In the genomic region with DNA sequence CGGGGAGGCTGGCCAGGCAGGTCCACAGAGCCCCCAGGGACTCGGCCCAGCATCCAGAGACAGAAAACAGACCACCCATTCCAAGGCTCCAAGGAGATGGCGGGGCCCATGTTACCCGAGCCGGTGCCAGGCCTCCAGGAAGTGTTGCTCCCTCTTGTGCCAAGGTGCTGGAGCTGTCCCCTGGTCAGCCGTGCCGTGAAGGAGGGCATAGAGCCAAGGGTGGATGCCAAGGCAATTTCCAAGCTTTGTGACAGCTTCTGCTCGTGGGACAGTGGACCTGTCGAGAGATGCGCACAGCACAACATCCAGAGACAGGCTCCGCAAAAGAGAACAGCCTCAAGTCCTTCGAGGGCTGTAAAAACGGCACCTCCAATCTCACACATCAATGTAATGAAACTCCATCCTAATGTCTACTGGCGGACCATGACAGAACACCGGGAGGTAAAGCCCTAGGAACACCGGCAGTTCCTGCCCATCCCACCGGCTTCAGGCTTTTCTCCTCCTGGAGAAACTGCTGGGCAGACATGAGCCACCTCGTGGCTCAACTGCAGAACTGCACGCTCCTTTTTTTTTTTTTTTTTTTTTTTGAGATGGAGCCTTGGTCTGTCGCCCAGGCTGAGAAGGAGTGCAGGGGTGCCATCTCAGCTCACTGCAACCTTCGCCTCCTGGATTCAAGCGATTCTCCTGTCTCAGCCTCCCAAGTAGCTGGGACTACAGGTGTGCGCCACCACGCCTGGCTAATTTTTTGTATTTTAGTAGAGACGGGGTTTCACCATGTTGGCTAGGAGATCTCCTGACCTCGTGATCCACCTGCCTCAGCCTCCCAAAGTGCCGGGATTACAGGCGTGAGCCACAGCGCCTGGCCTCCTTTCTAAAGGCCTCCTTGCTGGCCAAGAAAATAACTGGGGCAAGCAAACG, we compare ENCODE assay signal across 8 cellular contexts. TPM values are rescaled to one million over a fixed set of nuclear protein-coding genes. Genes with fewer than 3 reads are reported as not detected.
DNase-seq lines count a peak whose midpoint lies in the region; ATAC-seq, FAIRE-seq and TF ChIP-seq lines count a peak whose summit lies in the region.

No MANE protein-coding gene starts in this region.

- H4K91ac ChIP-seq in H1 (replicated peaks; ENCODE audit: insufficient read length, low read length), result no peak overlapping the region
- peak overlapping the region; percentile 34 for H4K91ac ChIP-seq in mesenchymal stem cell (ENCODE audit: low read length)

- H3K4ac ChIP-seq in H1 (replicated peaks; ENCODE audit: insufficient read length, low read depth, low read length) (no peak overlapping the region), mesenchymal stem cell (ENCODE audit: low read depth in 1 of 2, low read length in 2 of 2) (no peak overlapping the region)

- H2BK12ac ChIP-seq in H1 (ENCODE audit: low read depth, low read length) (no peak overlapping the region), mesenchymal stem cell (ENCODE audit: low read length in 2 of 2) (no peak overlapping the region)

- no peak overlapping the region for H4K5ac ChIP-seq in H1 (ENCODE audit: insufficient read length, low read depth, low read length)

- no peak overlapping the region for H2BK5ac ChIP-seq in H1 (ENCODE audit: low read depth, low read length)
- no peak overlapping the region for H2BK5ac ChIP-seq in mesenchymal stem cell (ENCODE audit: low read depth, low read length, poor library complexity, severe bottlenecking)

- H4K20me1 ChIP-seq in H1 (replicated peaks in 1 of 2; ENCODE audit: control insufficient read depth in 1 of 2, insufficient read depth in 2 of 2, low read length in 2 of 2), result peaks cover 1 to 3% of the 10 kb centered on the region in 2 experiments

- CTCF ChIA-PET in H1 (lab: Charles Lee; ENCODE audit: partially characterized antibody), result interaction anchor here (0.6 to 6.3 kb wide), 19 partner anchors 10 to 214 kb away, joined by 3 to 60 read pairs (median 3); no protein-coding TSS in a partner anchor

- H3K18ac ChIP-seq in H1 (ENCODE audit: extremely low read depth, low read length) (no peak overlapping the region), mesenchymal stem cell (ENCODE audit: low read depth in 1 of 2, low read length in 2 of 2) (no peak overlapping the region)

- H4K8ac ChIP-seq in H1 (ENCODE audit: extremely low read depth, insufficient read depth, low read length), result no peak overlapping the region; the same call in 1 of the 2 replicates
- H4K8ac ChIP-seq in mesenchymal stem cell (ENCODE audit: low read length), result no peak overlapping the region

- no peak overlapping the region for H3K9ac ChIP-seq in H1 (replicated peaks in 1 of 4; ENCODE audit: extremely low read depth in 1 of 4, low read depth in 3 of 4, low read length in 3 of 4)
- no peak overlapping the region for H3K9ac ChIP-seq in mesenchymal stem cell (ENCODE audit: low read length)

- no peak for ATAC-seq in GM21390 (IDR thresholded peaks at IDR 0.05; ENCODE audit: unreplicated experiment)

- TF ChIP-seq POLR2A in H1 (IDR thresholded peaks at IDR 0.05; ENCODE audit: control extremely low read depth in 1 of 2, low read depth in 2 of 2, low read length in 2 of 2), result no peak

- peak overlapping the region; percentile 61; the same call in 1 of the 2 replicates for H2BK15ac ChIP-seq in H1 (ENCODE audit: low read length)
- no peak overlapping the region for H2BK15ac ChIP-seq in mesenchymal stem cell (ENCODE audit: low read depth, poor library complexity, severe bottlenecking)

- no peak overlapping the region for H3K56ac ChIP-seq in H1 (replicated peaks; ENCODE audit: insufficient read length, low read depth, low read length)

- peak; percentile 66 to 72 for TF ChIP-seq RAD21 in H1 (IDR thresholded peaks at IDR 0.05 in 1 of 2, conservative IDR thresholded peaks at IDR 0.05 in 1 of 2; ENCODE audit: low read depth in 2 of 2, low read length in 2 of 2)

- H2AFZ ChIP-seq in H1 (ENCODE audit: low read length) (no peak overlapping the region), mesenchymal stem cell (ENCODE audit: low read depth, low read length) (no peak overlapping the region)

- H2BK20ac ChIP-seq in H1 (ENCODE audit: low read length), result 0 out of 2 replicates have a peak overlapping the region, but pooled peaks have one; percentile 32

- peak; percentile 81 for FAIRE-seq in H1 (lab: Jason Lieb, UNC)

- no peak overlapping the region for H3K27ac ChIP-seq in SJCRH30
- H3K27ac ChIP-seq in H1 (ENCODE audit: low read depth, low read length), result no peak overlapping the region
- H3K27ac ChIP-seq in mesenchymal stem cell (ENCODE audit: low read length, poor library complexity, severe bottlenecking), result no peak overlapping the region

- no peak overlapping the region for H3K4me3 ChIP-seq in SJCRH30
- no peak overlapping the region for H3K4me3 ChIP-seq in H1 (ENCODE audit: extremely low read depth in 1 of 4, insufficient read depth in 2 of 4, low read depth in 3 of 4, low read length in 4 of 4)
- no peak overlapping the region for H3K4me3 ChIP-seq in mesenchymal stem cell (ENCODE audit: insufficient read depth in 1 of 2, low read depth in 1 of 2, low read length in 2 of 2)

- H3K14ac ChIP-seq in H1 (ENCODE audit: insufficient read length) (no peak overlapping the region), mesenchymal stem cell (ENCODE audit: low read length in 2 of 2) (no peak overlapping the region)

- H3K4me2 ChIP-seq in H1 (ENCODE audit: insufficient read depth in 1 of 2, low read depth in 2 of 2, low read length in 2 of 2) (no peak overlapping the region), mesenchymal stem cell (ENCODE audit: low read length, poor library complexity, severe bottlenecking) (no peak overlapping the region)

- no peak overlapping the region for H2BK120ac ChIP-seq in H1 (replicated peaks; ENCODE audit: low read depth, low read length)
- no peak overlapping the region for H2BK120ac ChIP-seq in mesenchymal stem cell (ENCODE audit: low read depth, low read length)

- WGBS in H1 (ENCODE audit: extremely low coverage in 1 of 2, insufficient coverage in 1 of 2, insufficient read length in 1 of 2, insufficient replicate concordance in 2 of 2, low coverage in 1 of 2, low lambda C conversion rate in 2 of 2, missing lambda C conversion rate in 1 of 2), 2 experiments, result 70% methylated on average over 26 of the region's 30 CpGs; no CpG with 5 or more reads in 1 of the 2 experiments
- WGBS in mesenchymal stem cell, result 69% methylated on average over 28 of the region's 30 CpGs

- no peaks in the 10 kb centered on the region for H3K79me2 ChIP-seq in H1 (ENCODE audit: control insufficient read depth in 1 of 2, insufficient read depth in 2 of 2, low read length in 2 of 2)

- TF ChIP-seq EP300 in H1 (IDR thresholded peaks at IDR 0.05; ENCODE audit: borderline replicate concordance in 1 of 2, low read depth in 2 of 2, low read length in 2 of 2), result no peak

- H3K36me3 ChIP-seq in SJCRH30 (peaks cover 5% of the 10 kb centered on the region; the same call in 1 of the 2 replicates), H1 (ENCODE audit: control insufficient read depth in 2 of 4, insufficient read depth in 4 of 4, low read length in 3 of 4) (no peaks in the 10 kb centered on the region), mesenchymal stem cell (ENCODE audit: control insufficient read depth in 1 of 2, insufficient read depth in 2 of 2, low read depth in 1 of 2, low read length in 2 of 2) (peaks cover 26 to 27% of the 10 kb centered on the region in 2 experiments)

- H3K23ac ChIP-seq in H1 (ENCODE audit: insufficient read length), result no peak overlapping the region
- H3K23ac ChIP-seq in mesenchymal stem cell (ENCODE audit: low read length in 2 of 2), result no peak overlapping the region

- H3K79me1 ChIP-seq in H1 (ENCODE audit: low read depth, low read length) (no peaks in the 10 kb centered on the region), mesenchymal stem cell (replicated peaks; ENCODE audit: low read length, poor library complexity, severe bottlenecking) (peaks cover 16% of the 10 kb centered on the region)

- peaks cover 2% of the 10 kb centered on the region; the same call in 1 of the 2 replicates for H3K23me2 ChIP-seq in H1 (ENCODE audit: low read depth, low read length)

- TF ChIP-seq CTCF in H1 (IDR thresholded peaks at IDR 0.05; ENCODE audit: control extremely low read depth in 1 of 3, insufficient read depth in 1 of 3, low read depth in 1 of 3, low read length in 3 of 3), result peak; percentile 54 to 90 (median 64)

- H3K27me3 ChIP-seq in SJCRH30 (no peaks in the 10 kb centered on the region), H1 (replicated peaks in 1 of 4; ENCODE audit: control insufficient read depth in 3 of 4, extremely low read depth in 1 of 4, insufficient read depth in 3 of 4, low read length in 3 of 4) (no peaks in the 10 kb centered on the region), mesenchymal stem cell (ENCODE audit: control insufficient read depth in 1 of 2, insufficient read depth in 1 of 2, low read length in 2 of 2) (no peaks in the 10 kb centered on the region)

- peak; percentile 27 for DNase-seq in activated CD4-positive, alpha-beta T cell treated with anti-CD3 and anti-CD28 coated beads for 48 hours
- DNase-seq in activated CD4-positive, alpha-beta T cell treated with anti-CD3 and anti-CD28 coated beads for 4 hours, result no peak
- DNase-seq in KBM-7, result peak; percentile 91
- DNase-seq in SJCRH30, result peak; percentile 53 to 73
- DNase-seq in H1 (ENCODE audit: low read depth in 1 of 2, low spot score in 2 of 2), result peak; percentile 31 to 64
- peak; percentile 64 for DNase-seq in mesenchymal stem cell
- DNase-seq in NK-92 (lab: John Stamatoyannopoulos, UW; ENCODE audit: unreplicated experiment), result no peak

- H3K4me1 ChIP-seq in SJCRH30, result no peaks in the 10 kb centered on the region
- H3K4me1 ChIP-seq in H1 (replicated peaks in 1 of 4; ENCODE audit: control insufficient read depth in 3 of 4, insufficient read depth in 4 of 4, low read length in 3 of 4), result no peaks in the 10 kb centered on the region; a peak in 2 of 7 replicates
- peaks cover 6% of the 10 kb centered on the region for H3K4me1 ChIP-seq in mesenchymal stem cell (ENCODE audit: control insufficient read depth, insufficient read depth, low read depth, low read length)

- in situ Hi-C loops in KBM-7 (cut with MboI; ENCODE audit: low pct_unique_long_range_greater_than_20kb, low sequenced_read_pairs), result no loop called here

- H2AK5ac ChIP-seq in H1 (ENCODE audit: low read depth, low read length) (no peak overlapping the region), mesenchymal stem cell (ENCODE audit: low read length, severe bottlenecking) (no peak overlapping the region)

- POLR2A ChIA-PET in H1 (lab: Charles Lee; ENCODE audit: partially characterized antibody), result no interaction called here

- H3K9me3 ChIP-seq in SJCRH30 (replicated peaks) (no peaks in the 10 kb centered on the region), H1 (ENCODE audit: insufficient read depth in 2 of 2, low read depth in 1 of 2, low read length in 1 of 2) (no peaks in the 10 kb centered on the region), mesenchymal stem cell (ENCODE audit: control insufficient read depth, low read length) (no peaks in the 10 kb centered on the region)

RNA-seq across cellular contexts. Expression of gene AVP, which starts 30.9 kb away (rescaled TPM):
- not detected in 2 replicates for total RNA-seq in SJCRH30 (2014; rRNA removed; shearing (Covaris generic))
- total RNA-seq in H1 (2021; fragmentation: NEBNext Ultra II Directional; extraction: Animal tissue kit (Norgen Biotek cat#: 25700)), result 0.77 TPM in 1 of 2 replicates, not detected in the other
- polyA plus RNA-seq in H1 (2011; rRNA removed), result 0.18 and 0.42 TPM in 2 replicates
- not detected for polyA plus RNA-seq in H1 (2011; cell fraction: cytosol; rRNA removed)
- not detected for polyA plus RNA-seq in H1 (2011; cell fraction: nucleus; rRNA removed)
- 0.35 TPM in 1 of 4 replicates, not detected in the others for polyA plus RNA-seq in H1 (2012, experiment 1 of 2)
- not detected for polyA plus RNA-seq in H1 (2012, experiment 2 of 2)
- polyA plus RNA-seq in H1 (2013, experiment 1 of 2), result 0.69 TPM
- polyA plus RNA-seq in H1 (2013, experiment 2 of 2), result 0.28 TPM
- polyA minus RNA-seq in H1 (2011; rRNA and poly(A)+ RNA removed), result not detected in 2 replicates
- polyA minus RNA-seq in H1 (2011; cell fraction: cytosol; rRNA and poly(A)+ RNA removed), result not detected
- not detected for polyA minus RNA-seq in H1 (2011; cell fraction: nucleus; rRNA and poly(A)+ RNA removed)
- polyA plus RNA-seq in mesenchymal stem cell (2013, experiment 1 of 2), result not detected
- polyA plus RNA-seq in mesenchymal stem cell (2013, experiment 2 of 2), result not detected

RNA-seq across cellular contexts. Expression of gene OXT, which starts 44.0 kb away (rescaled TPM):
- total RNA-seq in SJCRH30 (2014; rRNA removed; shearing (Covaris generic)), result not detected in 2 replicates
- total RNA-seq in H1 (2021; fragmentation: NEBNext Ultra II Directional; extraction: Animal tissue kit (Norgen Biotek cat#: 25700)), result not detected in 2 replicates
- polyA plus RNA-seq in H1 (2011; rRNA removed), result not detected in 2 replicates
- not detected for polyA plus RNA-seq in H1 (2011; cell fraction: cytosol; rRNA removed)
- not detected for polyA plus RNA-seq in H1 (2011; cell fraction: nucleus; rRNA removed)
- 0.51 to 0.70 TPM in 2 of 4 replicates, not detected in the others for polyA plus RNA-seq in H1 (2012, experiment 1 of 2)
- not detected for polyA plus RNA-seq in H1 (2012, experiment 2 of 2)
- 0.95 TPM for polyA plus RNA-seq in H1 (2013, experiment 1 of 2)
- 0.85 TPM for polyA plus RNA-seq in H1 (2013, experiment 2 of 2)
- polyA minus RNA-seq in H1 (2011; rRNA and poly(A)+ RNA removed), result not detected in 2 replicates
- polyA minus RNA-seq in H1 (2011; cell fraction: cytosol; rRNA and poly(A)+ RNA removed), result not detected
- not detected for polyA minus RNA-seq in H1 (2011; cell fraction: nucleus; rRNA and poly(A)+ RNA removed)
- polyA plus RNA-seq in mesenchymal stem cell (2013, experiment 1 of 2), result not detected
- polyA plus RNA-seq in mesenchymal stem cell (2013, experiment 2 of 2), result not detected

RNA-seq across cellular contexts. Expression of gene FASTKD5, which starts 44.2 kb away (rescaled TPM):
- total RNA-seq in SJCRH30 (2014; rRNA removed; shearing (Covaris generic)), result 20.2 and 21.0 TPM in 2 replicates
- total RNA-seq in H1 (2021; fragmentation: NEBNext Ultra II Directional; extraction: Animal tissue kit (Norgen Biotek cat#: 25700)), result 21.3 and 25.9 TPM in 2 replicates
- 8.9 and 12.0 TPM in 2 replicates for polyA plus RNA-seq in H1 (2011; rRNA removed)
- 15.7 TPM for polyA plus RNA-seq in H1 (2011; cell fraction: cytosol; rRNA removed)
- polyA plus RNA-seq in H1 (2011; cell fraction: nucleus; rRNA removed), result 9.0 TPM
- polyA plus RNA-seq in H1 (2012, experiment 1 of 2), result 14.5 to 21.7 TPM (median 17.9 TPM) in 4 replicates
- polyA plus RNA-seq in H1 (2012, experiment 2 of 2), result 3.8 TPM
- 15.4 TPM for polyA plus RNA-seq in H1 (2013, experiment 1 of 2)
- polyA plus RNA-seq in H1 (2013, experiment 2 of 2), result 14.8 TPM
- polyA minus RNA-seq in H1 (2011; rRNA and poly(A)+ RNA removed), result 28.2 and 34.7 TPM in 2 replicates
- polyA minus RNA-seq in H1 (2011; cell fraction: cytosol; rRNA and poly(A)+ RNA removed), result 12.4 TPM
- polyA minus RNA-seq in H1 (2011; cell fraction: nucleus; rRNA and poly(A)+ RNA removed), result 15.7 TPM
- 9.6 TPM for polyA plus RNA-seq in mesenchymal stem cell (2013, experiment 1 of 2)
- polyA plus RNA-seq in mesenchymal stem cell (2013, experiment 2 of 2), result 10.2 TPM

RNA-seq across cellular contexts. Expression of gene UBOX5, which starts 44.2 kb away (rescaled TPM):
- 5.2 and 5.8 TPM in 2 replicates for total RNA-seq in SJCRH30 (2014; rRNA removed; shearing (Covaris generic))
- 4.2 and 4.9 TPM in 2 replicates for total RNA-seq in H1 (2021; fragmentation: NEBNext Ultra II Directional; extraction: Animal tissue kit (Norgen Biotek cat#: 25700))
- polyA plus RNA-seq in H1 (2011; rRNA removed), result 4.0 and 5.2 TPM in 2 replicates
- 3.8 TPM for polyA plus RNA-seq in H1 (2011; cell fraction: cytosol; rRNA removed)
- 5.2 TPM for polyA plus RNA-seq in H1 (2011; cell fraction: nucleus; rRNA removed)
- 3.2 to 3.9 TPM (median 3.6 TPM) in 4 replicates for polyA plus RNA-seq in H1 (2012, experiment 1 of 2)
- 4.6 TPM for polyA plus RNA-seq in H1 (2012, experiment 2 of 2)
- 2.6 TPM for polyA plus RNA-seq in H1 (2013, experiment 1 of 2)
- 2.3 TPM for polyA plus RNA-seq in H1 (2013, experiment 2 of 2)
- polyA minus RNA-seq in H1 (2011; rRNA and poly(A)+ RNA removed), result 5.7 and 7.4 TPM in 2 replicates
- polyA minus RNA-seq in H1 (2011; cell fraction: cytosol; rRNA and poly(A)+ RNA removed), result 3.6 TPM
- 4.1 TPM for polyA minus RNA-seq in H1 (2011; cell fraction: nucleus; rRNA and poly(A)+ RNA removed)
- 3.0 TPM for polyA plus RNA-seq in mesenchymal stem cell (2013, experiment 1 of 2)
- 2.9 TPM for polyA plus RNA-seq in mesenchymal stem cell (2013, experiment 2 of 2)

RNA-seq across cellular contexts. Expression of gene LZTS3, which starts 57.9 kb away (rescaled TPM):
- total RNA-seq in SJCRH30 (2014; rRNA removed; shearing (Covaris generic)), result 3.2 and 3.4 TPM in 2 replicates
- 31.8 and 33.3 TPM in 2 replicates for total RNA-seq in H1 (2021; fragmentation: NEBNext Ultra II Directional; extraction: Animal tissue kit (Norgen Biotek cat#: 25700))
- polyA plus RNA-seq in H1 (2011; rRNA removed), result 33.5 and 54.4 TPM in 2 replicates
- 46.5 TPM for polyA plus RNA-seq in H1 (2011; cell fraction: cytosol; rRNA removed)
- polyA plus RNA-seq in H1 (2011; cell fraction: nucleus; rRNA removed), result 189 TPM
- 21.7 to 35.2 TPM (median 31.4 TPM) in 4 replicates for polyA plus RNA-seq in H1 (2012, experiment 1 of 2)
- 24.7 TPM for polyA plus RNA-seq in H1 (2012, experiment 2 of 2)
- 19.8 TPM for polyA plus RNA-seq in H1 (2013, experiment 1 of 2)
- 17.5 TPM for polyA plus RNA-seq in H1 (2013, experiment 2 of 2)
- 21.1 and 26.4 TPM in 2 replicates for polyA minus RNA-seq in H1 (2011; rRNA and poly(A)+ RNA removed)
- 24.1 TPM for polyA minus RNA-seq in H1 (2011; cell fraction: cytosol; rRNA and poly(A)+ RNA removed)
- polyA minus RNA-seq in H1 (2011; cell fraction: nucleus; rRNA and poly(A)+ RNA removed), result 31.4 TPM
- 3.6 TPM for polyA plus RNA-seq in mesenchymal stem cell (2013, experiment 1 of 2)
- 3.7 TPM for polyA plus RNA-seq in mesenchymal stem cell (2013, experiment 2 of 2)

Comparison
In these comparisons a context has a peak if more than half of its experiments do, and no peak if none do; other contexts are left out.
1. DNase-seq: peak in activated CD4-positive, alpha-beta T cell treated with anti-CD3 and anti-CD28 coated beads for 48 hours (single experiment), KBM-7 (single experiment), SJCRH30 (2 of 2), H1 (2 of 2) and mesenchymal stem cell (single experiment); none in activated CD4-positive, alpha-beta T cell treated with anti-CD3 and anti-CD28 coated beads for 4 hours (0 of 2) and NK-92 (single experiment).